ENCODE assay signal across 9 cellular contexts in the genomic region with DNA sequence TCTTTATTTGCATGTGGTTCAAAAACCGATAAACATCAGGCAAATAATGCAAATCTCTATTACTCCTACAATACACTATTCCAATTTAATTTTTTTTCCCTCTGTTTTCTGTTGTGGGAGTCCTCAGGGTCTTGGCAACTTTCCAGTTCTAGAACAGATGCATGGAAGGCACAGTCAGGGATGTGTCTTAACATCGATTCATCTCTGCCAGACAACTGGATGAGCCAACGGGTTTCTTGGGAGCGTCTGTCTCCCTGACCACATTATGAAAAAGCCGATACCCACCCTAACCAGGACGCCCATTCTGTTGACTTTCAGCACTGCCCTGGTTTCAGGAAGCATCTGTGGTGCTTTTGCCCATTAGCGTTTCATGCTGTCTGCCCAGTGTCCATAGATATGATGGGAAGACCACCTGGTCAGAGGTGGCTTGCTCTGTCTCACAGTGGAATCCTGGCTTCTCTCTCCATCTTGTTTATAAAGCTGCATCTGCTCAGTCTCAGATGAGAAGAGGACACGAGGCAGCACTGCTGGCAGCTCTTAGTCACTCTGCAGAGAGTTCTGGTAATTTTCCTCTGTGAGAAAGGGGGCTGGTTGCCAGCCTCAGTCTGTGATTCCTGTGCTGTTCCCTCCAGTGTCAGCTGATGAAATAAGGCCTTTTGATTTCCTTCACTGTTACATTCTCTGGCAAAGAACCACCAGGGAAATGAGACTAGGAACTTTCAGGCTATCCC. TPM values are rescaled to one million over a fixed set of nuclear protein-coding genes. Genes with fewer than 3 reads are reported as not detected.
DNase-seq lines count a peak whose midpoint lies in the region; ATAC-seq and TF ChIP-seq lines count a peak whose summit lies in the region.
"Had no signal": no experiment of that assay in that cellular context is flagged by ENCODE, and none has a peak within 500 bp of the region (broad histone marks: within the 10 kb centered on the region; RNA-seq: fewer than 3 reads in every experiment).

No MANE protein-coding gene starts in this region.

- H3K9me3 Mint-ChIP-seq in osteocyte (ENCODE audit: unreplicated experiment), result peaks cover 17% of the 10 kb centered on the region
- H3K9me3 Mint-ChIP-seq in endothelial cell (ENCODE audit: unreplicated experiment), result no peaks in the 10 kb centered on the region

- H3K9ac ChIP-seq in SK-N-MC (ENCODE audit: insufficient read length), result peak overlapping the region; percentile 54

- peaks cover 8% of the 10 kb centered on the region for H3K9me3 ChIP-seq in SK-N-MC (ENCODE audit: low read depth, low read length)

- DNase-seq in AG10803 (ENCODE audit: low read depth) (peak; percentile 99), SK-N-MC (ENCODE audit: low read depth, low spot score) (peak; percentile 66), foreskin melanocyte (peak; percentile 94), osteocyte (ENCODE audit: extremely low spot score, unreplicated experiment) (peak; percentile 87), endothelial cell (ENCODE audit: low spot score) (no peak), NCI-H1436 (lab: John Stamatoyannopoulos, UW) (no peak), NCI-H2081 treated with DMSO at 0.1 percent for 48 hours (lab: John Stamatoyannopoulos, UW) (no peak)
- DNase-seq: stimulated activated CD4-positive, alpha-beta T cell treated with anti-CD3 and anti-CD28 coated beads, Interleukin-12 subunit alpha, Interleukin-12 subunit beta, amount 100 ng/mL, for 4 hours had no signal

- no peaks in the 10 kb centered on the region; the same call in 1 of the 2 replicates for H3K36me3 ChIP-seq in SK-N-MC (ENCODE audit: insufficient read depth, low read length)

- H3K36me3 Mint-ChIP-seq in osteocyte (ENCODE audit: unreplicated experiment) (peaks cover 16% of the 10 kb centered on the region), endothelial cell (ENCODE audit: low read depth, unreplicated experiment) (no peaks in the 10 kb centered on the region)

- ATAC-seq in GM19395 (IDR thresholded peaks at IDR 0.05; ENCODE audit: unreplicated experiment), result no peak

- TF ChIP-seq CTCF in AG10803 (conservative IDR thresholded peaks at IDR 0.05; ENCODE audit: low read length), result no peak
- no peak for TF ChIP-seq CTCF in osteocyte (IDR thresholded peaks at IDR 0.05)
- TF ChIP-seq CTCF in endothelial cell (IDR thresholded peaks at IDR 0.05; ENCODE audit: unreplicated experiment), result no peak

- H3K4me3 Mint-ChIP-seq in osteocyte (ENCODE audit: unreplicated experiment) (no peak overlapping the region), endothelial cell (ENCODE audit: unreplicated experiment) (no peak overlapping the region)

- H3K27ac ChIP-seq in SK-N-MC, result peak overlapping the region; percentile 94

- peak overlapping the region; percentile 94 for H3K27ac Mint-ChIP-seq in osteocyte (ENCODE audit: unreplicated experiment)
- H3K27ac Mint-ChIP-seq in endothelial cell (ENCODE audit: unreplicated experiment), result no peak overlapping the region

- H3K4me3 ChIP-seq in AG10803 (ENCODE audit: low read length) (peak overlapping the region; percentile 44), SK-N-MC (no peak overlapping the region)

- H3K4me1 Mint-ChIP-seq in osteocyte (ENCODE audit: unreplicated experiment), result peaks cover 50% of the 10 kb centered on the region
- no peaks in the 10 kb centered on the region for H3K4me1 Mint-ChIP-seq in endothelial cell (ENCODE audit: unreplicated experiment)

- H3K27me3 Mint-ChIP-seq in osteocyte (ENCODE audit: unreplicated experiment) (no peaks in the 10 kb centered on the region), endothelial cell (ENCODE audit: unreplicated experiment) (no peaks in the 10 kb centered on the region)

RNA-seq across cellular contexts. Expression of a gene that starts 57.9 kb away (rescaled TPM):
- total RNA-seq in osteocyte, result 3.5 and 3.7 TPM in 2 replicates
- total RNA-seq in endothelial cell (ENCODE audit: unreplicated experiment), result 0.46 TPM

Comparison
In these comparisons a context has a peak if more than half of its experiments do, and no peak if none do; other contexts are left out.
1. DNase-seq: peak in AG10803 (single experiment), SK-N-MC (single experiment), foreskin melanocyte (single experiment) and osteocyte (single experiment); none in endothelial cell (single experiment), NCI-H1436 (single experiment) and NCI-H2081 treated with DMSO at 0.1 percent for 48 hours (single experiment).